Comparison of ENCODE assay signal across 8 cellular contexts in the genomic region with DNA sequence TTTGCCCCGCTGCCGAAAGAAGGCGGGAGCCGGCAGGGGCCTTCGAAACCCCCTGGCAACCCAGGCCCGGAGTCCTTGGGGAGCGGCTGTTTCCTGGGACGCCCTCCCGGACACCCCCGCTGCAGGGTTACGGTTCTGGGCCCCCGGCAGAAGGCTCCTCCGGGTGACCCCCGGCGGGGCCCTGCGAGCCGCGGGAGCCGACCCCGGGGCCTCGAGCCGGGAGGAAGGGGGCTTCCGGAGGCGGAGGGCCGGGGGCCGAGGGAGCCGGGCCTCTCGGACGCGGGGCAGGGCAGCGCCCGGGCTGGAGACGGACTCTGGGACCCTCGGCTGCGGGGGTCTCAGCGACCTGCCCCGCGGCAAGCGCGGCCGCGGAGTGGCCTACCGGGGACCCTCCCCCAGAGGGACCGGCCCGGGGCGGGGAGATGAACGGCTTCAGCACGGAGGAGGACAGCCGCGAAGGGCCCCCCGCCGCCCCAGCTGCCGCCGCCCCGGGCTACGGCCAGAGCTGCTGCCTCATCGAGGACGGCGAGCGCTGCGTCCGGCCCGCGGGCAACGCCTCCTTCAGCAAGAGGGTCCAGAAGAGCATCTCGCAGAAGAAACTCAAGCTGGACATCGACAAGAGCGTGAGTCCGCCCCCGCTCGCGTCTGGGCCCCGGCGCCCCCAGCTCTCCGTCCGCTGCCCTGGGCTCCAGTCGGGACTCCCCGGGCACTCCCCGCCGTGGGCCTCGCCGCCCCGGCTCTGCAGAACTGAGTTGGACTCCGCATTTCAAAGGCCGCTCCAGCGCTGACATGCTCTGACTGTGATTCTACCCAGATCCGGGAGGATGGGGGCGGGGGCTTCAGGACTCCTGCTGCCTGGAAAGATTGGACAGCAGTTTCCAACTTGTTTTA. TPM values are rescaled to one million over a fixed set of nuclear protein-coding genes. Genes with fewer than 3 reads are reported as not detected.
DNase-seq lines count a peak whose midpoint lies in the region; ATAC-seq lines count a peak whose summit lies in the region.

No MANE protein-coding gene starts in this region.

- POLR2A ChIA-PET in activated CD4-positive, alpha-beta memory T cell treated with anti-CD3 and anti-CD28 coated beads, Interleukin-2, amount 10 ng/mL, durations not matched to agents 7 days and 5 days (lab: Charles Lee): interaction anchor here (0.7 to 1.9 kb wide), 14 partner anchors 9 to 412 kb away, joined by 3 to 13 read pairs (median 3); a partner anchor contains a TSS

- ATAC-seq in GM21529 (IDR thresholded peaks at IDR 0.05; ENCODE audit: unreplicated experiment) (peak; percentile 23), memory B cell (ENCODE audit: low read depth) (no peak)

- no peaks in the 10 kb centered on the region for H3K9me3 Mint-ChIP-seq in activated CD4-positive, alpha-beta memory T cell treated with anti-CD3 and anti-CD28 coated beads, Interleukin-2, amount 10 ng/mL, durations not matched to agents 7 days and 5 days
- H3K9me3 Mint-ChIP-seq in memory B cell: no peaks in the 10 kb centered on the region

- DNase-seq in DMS53 (lab: John Stamatoyannopoulos, UW): peak; percentile 71
- DNase-seq in KBM-7: peak; percentile 39
- DNase-seq in activated CD4-positive, alpha-beta memory T cell treated with anti-CD3 and anti-CD28 coated beads, Interleukin-2, amount 10 ng/mL, durations not matched to agents 7 days and 5 days: peak; percentile 47
- peak; percentile 32 for DNase-seq in effector CD8-positive, alpha-beta T cell (lab: John Stamatoyannopoulos, UW)
- DNase-seq in memory B cell (ENCODE audit: low spot score in 2 of 2): peak; percentile 4 to 25
- DNase-seq in stimulated activated CD8-positive, alpha-beta memory T cell treated with anti-CD3 and anti-CD28 coated beads, Interleukin-12 subunit alpha, Interleukin-12 subunit beta, amount 100 ng/mL, for 4 hours (ENCODE audit: low read depth): peak; percentile 8
- no peak for DNase-seq in COLO829 (ENCODE audit: low spot score)

- H3K27me3 Mint-ChIP-seq in activated CD4-positive, alpha-beta memory T cell treated with anti-CD3 and anti-CD28 coated beads, Interleukin-2, amount 10 ng/mL, durations not matched to agents 7 days and 5 days: no peaks in the 10 kb centered on the region
- H3K27me3 Mint-ChIP-seq in memory B cell: no peaks in the 10 kb centered on the region

- peak overlapping the region; percentile 89 for H3K4me3 Mint-ChIP-seq in activated CD4-positive, alpha-beta memory T cell treated with anti-CD3 and anti-CD28 coated beads, Interleukin-2, amount 10 ng/mL, durations not matched to agents 7 days and 5 days
- H3K4me3 Mint-ChIP-seq in memory B cell: peak overlapping the region; percentile 83

- in situ Hi-C loops in KBM-7 (cut with MboI; ENCODE audit: low pct_unique_long_range_greater_than_20kb, low sequenced_read_pairs): no loop called here

- peaks cover 56% of the 10 kb centered on the region for H3K4me1 Mint-ChIP-seq in activated CD4-positive, alpha-beta memory T cell treated with anti-CD3 and anti-CD28 coated beads, Interleukin-2, amount 10 ng/mL, durations not matched to agents 7 days and 5 days
- H3K4me1 Mint-ChIP-seq in memory B cell: peaks cover 33% of the 10 kb centered on the region

- peaks cover 49% of the 10 kb centered on the region for H3K36me3 Mint-ChIP-seq in activated CD4-positive, alpha-beta memory T cell treated with anti-CD3 and anti-CD28 coated beads, Interleukin-2, amount 10 ng/mL, durations not matched to agents 7 days and 5 days (ENCODE audit: low read depth)
- H3K36me3 Mint-ChIP-seq in memory B cell: peaks cover 24% of the 10 kb centered on the region

- CTCF ChIA-PET in activated CD4-positive, alpha-beta memory T cell treated with anti-CD3 and anti-CD28 coated beads, Interleukin-2, amount 10 ng/mL, durations not matched to agents 7 days and 5 days (lab: Charles Lee): no interaction called here

- peak overlapping the region; percentile 58 for H3K27ac Mint-ChIP-seq in activated CD4-positive, alpha-beta memory T cell treated with anti-CD3 and anti-CD28 coated beads, Interleukin-2, amount 10 ng/mL, durations not matched to agents 7 days and 5 days
- peak overlapping the region; percentile 90 for H3K27ac Mint-ChIP-seq in memory B cell

RNA-seq across cellular contexts. Expression of a gene that starts 0.6 kb away (rescaled TPM):
- total RNA-seq in activated CD4-positive, alpha-beta memory T cell treated with anti-CD3 and anti-CD28 coated beads, Interleukin-2, amount 10 ng/mL, durations not matched to agents 7 days and 5 days: 10 to 100 TPM; 42.6 to 46.6 TPM

RNA-seq across cellular contexts. Expression of a gene that starts 31.6 kb away (rescaled TPM):
- not detected for total RNA-seq in activated CD4-positive, alpha-beta memory T cell treated with anti-CD3 and anti-CD28 coated beads, Interleukin-2, amount 10 ng/mL, durations not matched to agents 7 days and 5 days
